In genomic region chr6:11009353-11009752, GRCh38 we compare ENCODE assay signal across 1 cellular context.
A peak's percentile ranks its signal among the peaks of the same experiment; 100 is the strongest.
TF ChIP-seq lines count a peak whose summit lies in the region.

No MANE protein-coding gene starts in this region.

TF ChIP-seq in K562, 482 proteins besides CTCF, POLR2A, EP300 and RAD21:
- TF ChIP-seq MGA (IDR thresholded peaks at IDR 0.05): no peak
- peak; percentile 40; the same call in 1 of the 2 replicates for TF ChIP-seq FOSL1 (tag; conservative IDR thresholded peaks at IDR 0.05)
- TF ChIP-seq SIN3A (IDR thresholded peaks at IDR 0.05; ENCODE audit: borderline replicate concordance in 2 of 2, control insufficient read depth in 1 of 2, low read depth in 2 of 2, low read length in 2 of 2): no peak
- TF ChIP-seq CEBPG (CRISPR knock-in tag; IDR thresholded peaks at IDR 0.05): no peak
- TF ChIP-seq CEBPG (tag; conservative IDR thresholded peaks at IDR 0.05 in 1 of 2, IDR thresholded peaks at IDR 0.05 in 1 of 2): no peak
